8 cellular contexts compared by ENCODE assay signal in genomic region chr7:69598081-69598486, GRCh38. TPM values are rescaled to one million over a fixed set of nuclear protein-coding genes. Genes with fewer than 3 reads are reported as not detected.
DNase-seq lines count a peak whose midpoint lies in the region; ATAC-seq and TF ChIP-seq lines count a peak whose summit lies in the region.

TSS of gene AUTS2 (plus strand) at chr7:69598475. CDS start at chr7:69599654, 1,179 bp downstream.

- peak within 1 kb of the TSS; percentile 83 for H3K4me3 ChIP-seq in HAP-1
- peak within 1 kb of the TSS; percentile 81 to 87 (median 84) for H3K4me3 ChIP-seq in skeletal muscle tissue (ENCODE audit: low read length in 3 of 3)

- H3K36me3 ChIP-seq in ES-I3 (ENCODE audit: insufficient read depth, low read length): no peaks in the 10 kb centered on the region
- no peaks in the 10 kb centered on the region for H3K36me3 ChIP-seq in HAP-1 (replicated peaks)
- H3K36me3 ChIP-seq in skeletal muscle tissue (ENCODE audit: control insufficient read depth in 3 of 3, insufficient read depth in 3 of 3, low read length in 3 of 3): no peaks in the 10 kb centered on the region

- H3K4me1 Mint-ChIP-seq in central memory CD8-positive, alpha-beta T cell: peaks cover 26% of the 10 kb centered on the region

- in situ Hi-C loops in HAP-1 (cut with MboI; ENCODE audit: low sequenced_read_pairs): no loop called here

- H3K4me1 ChIP-seq in ES-I3 (ENCODE audit: insufficient read depth, low read length) (peaks cover 8% of the 10 kb centered on the region), HAP-1 (peaks cover 29% of the 10 kb centered on the region), skeletal muscle tissue (ENCODE audit: control insufficient read depth in 3 of 3, insufficient read depth in 3 of 3, low read length in 3 of 3) (peaks cover 7 to 23% (median 14%) of the 10 kb centered on the region in 3 donors)

- H3K27me3 ChIP-seq in HAP-1 (ENCODE audit: low read depth) (peaks cover 7% of the 10 kb centered on the region), skeletal muscle tissue (ENCODE audit: control insufficient read depth in 3 of 3, insufficient read depth in 3 of 3, low read length in 3 of 3) (no peaks in the 10 kb centered on the region)

- peaks cover 10% of the 10 kb centered on the region for H3K36me3 Mint-ChIP-seq in central memory CD8-positive, alpha-beta T cell (ENCODE audit: insufficient read depth)

- DNase-seq in HAP-1 (ENCODE audit: low spot score in 2 of 2) (peak; percentile 80 to 94), NCI-H1092 treated with DMSO at 0.1 percent for 48 hours (lab: John Stamatoyannopoulos, UW) (peak; percentile 93), T1000 (lab: John Stamatoyannopoulos, UW) (peak; percentile 61), iris pigment epithelial cell (ENCODE audit: low read depth) (peak; percentile 69), RWPE1 (ENCODE audit: low spot score) (no peak)
- peak in 1 of 2 donors; percentile 36 for DNase-seq in central memory CD8-positive, alpha-beta T cell (ENCODE audit: low spot score in 2 of 2)

- H3K27ac ChIP-seq in skeletal muscle tissue (ENCODE audit: low read depth, low read length): peak within 1 kb of the TSS; percentile 80
- H3K27ac ChIP-seq in RWPE1: no peak within 1 kb of the TSS

- H3K9ac ChIP-seq in ES-I3 (ENCODE audit: low read depth, low read length): peak within 1 kb of the TSS; percentile 97
- H3K9ac ChIP-seq in skeletal muscle tissue (ENCODE audit: low read depth in 1 of 3, low read length in 3 of 3): peak within 1 kb of the TSS; percentile 77 to 84 (median 81)

- H3K27ac Mint-ChIP-seq in central memory CD8-positive, alpha-beta T cell (ENCODE audit: low read depth): peak within 1 kb of the TSS; percentile 73

- H3K9me3 Mint-ChIP-seq in central memory CD8-positive, alpha-beta T cell: no peaks in the 10 kb centered on the region

- CTCF ChIA-PET in RWPE1 (lab: Yijun Ruan, JAX): no interaction called here

- peak; percentile 58 for ATAC-seq in central memory CD8-positive, alpha-beta T cell (replicated peaks; ENCODE audit: extremely low read depth, poor library complexity, severe bottlenecking)

- no peaks in the 10 kb centered on the region for H3K9me3 ChIP-seq in ES-I3 (ENCODE audit: control insufficient read depth, insufficient read depth, low read length)
- no peaks in the 10 kb centered on the region for H3K9me3 ChIP-seq in HAP-1
- H3K9me3 ChIP-seq in skeletal muscle tissue (ENCODE audit: control insufficient read depth in 3 of 3, low read length in 3 of 3): no peaks in the 10 kb centered on the region

- no peak within 1 kb of the TSS for H3K4me3 Mint-ChIP-seq in central memory CD8-positive, alpha-beta T cell

- POLR2A ChIA-PET in RWPE1 (lab: Yijun Ruan, JAX; ENCODE audit: low non-redundant PET): no interaction called here

- TF ChIP-seq CTCF in RWPE1 (conservative IDR thresholded peaks at IDR 0.05; ENCODE audit: low read depth): no peak

- H3K27me3 Mint-ChIP-seq in central memory CD8-positive, alpha-beta T cell: peaks cover 10% of the 10 kb centered on the region

RNA-seq across cellular contexts. Expression of gene AUTS2, which starts in this region (rescaled TPM):
- total RNA-seq in skeletal muscle tissue: 43.3 TPM
